Comparison of ENCODE assay signal across 24 cellular contexts in the genomic region with DNA sequence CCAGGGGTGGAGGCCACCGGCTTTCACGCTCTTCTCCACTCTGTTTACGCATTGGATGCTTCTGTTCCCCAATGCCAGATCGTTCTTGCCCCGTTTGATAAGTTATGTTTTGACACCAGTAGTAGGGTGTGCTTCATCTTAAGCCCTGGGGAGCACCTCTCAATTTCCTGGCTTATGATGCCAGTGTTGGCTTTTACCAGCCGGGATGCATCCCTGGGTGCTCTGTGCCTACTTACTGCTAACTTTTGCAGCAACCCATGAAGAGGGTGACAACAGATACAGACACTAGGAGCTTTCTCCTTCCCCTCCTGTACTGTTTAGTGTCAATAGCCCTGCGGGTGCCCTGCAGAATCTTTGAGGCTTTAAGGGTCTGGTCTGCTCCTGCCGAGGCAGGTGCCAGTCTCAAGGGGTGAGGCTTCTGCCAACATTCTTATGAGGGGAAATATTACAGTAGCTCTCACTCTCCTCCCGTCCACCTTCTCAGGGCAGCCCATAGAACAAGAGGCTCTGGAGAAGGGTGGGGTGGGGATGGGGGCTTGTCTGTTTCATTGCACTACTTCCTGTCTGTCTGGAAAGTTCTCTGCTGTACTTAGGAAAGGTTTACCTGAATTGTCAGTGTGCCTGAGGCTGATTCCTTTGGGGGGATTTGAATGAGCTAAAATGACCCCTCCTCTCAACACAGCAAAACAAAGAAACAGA. TPM values are rescaled to one million over a fixed set of nuclear protein-coding genes. Genes with fewer than 3 reads are reported as not detected.
DNase-seq lines count a peak whose midpoint lies in the region; ATAC-seq, FAIRE-seq and TF ChIP-seq lines count a peak whose summit lies in the region.
"Had no signal": no experiment of that assay in that cellular context is flagged by ENCODE, and none has a peak within 500 bp of the region (broad histone marks: within the 10 kb centered on the region; RNA-seq: fewer than 3 reads in every experiment).

No MANE protein-coding gene starts in this region.

- no peak for TF ChIP-seq CTCF in right atrium auricular region (IDR thresholded peaks at IDR 0.05)
- TF ChIP-seq CTCF in left ventricle myocardium inferior (IDR thresholded peaks at IDR 0.05; ENCODE audit: borderline replicate concordance) = no peak
- no peak for TF ChIP-seq CTCF in bronchial epithelial cell (IDR thresholded peaks at IDR 0.05; ENCODE audit: insufficient read depth, low read length, severe bottlenecking)
- TF ChIP-seq CTCF in neural progenitor cell (IDR thresholded peaks at IDR 0.05) = no peak

- H3K4me1 Mint-ChIP-seq in neural progenitor cell = peaks cover 21% of the 10 kb centered on the region
- H3K4me1 Mint-ChIP-seq: B cell had no signal

- H3K9me3 ChIP-seq in right atrium auricular region = no peaks in the 10 kb centered on the region
- H3K9me3 ChIP-seq in left ventricle myocardium inferior (replicated peaks) = no peaks in the 10 kb centered on the region
- no peaks in the 10 kb centered on the region for H3K9me3 ChIP-seq in neural progenitor cell (ENCODE audit: low read depth)

- H3F3A ChIP-seq in neural progenitor cell (ENCODE audit: low read depth) = no peaks in the 10 kb centered on the region

- H3K27me3 ChIP-seq in right atrium auricular region = no peaks in the 10 kb centered on the region
- no peaks in the 10 kb centered on the region for H3K27me3 ChIP-seq in left ventricle myocardium inferior (ENCODE audit: low read depth)
- H3K27me3 ChIP-seq in bronchial epithelial cell (ENCODE audit: control insufficient read depth, insufficient read depth, low read length) = peaks cover 5% of the 10 kb centered on the region
- no peaks in the 10 kb centered on the region for H3K27me3 ChIP-seq in neural progenitor cell

- intact Hi-C loops in left ventricle myocardium inferior (cut with micrococcal nuclease) = no loop called here

- H3K27ac Mint-ChIP-seq in neural progenitor cell = peak overlapping the region; percentile 80
- H3K27ac Mint-ChIP-seq: B cell; CD4-positive, alpha-beta T cell; HFFc6 had no signal

- peak; percentile 62 for FAIRE-seq in bronchial epithelial cell (lab: Jason Lieb, UNC)
- FAIRE-seq: G401.6, GM12891, GM19239 had no signal

- DNase-seq in right atrium auricular region (ENCODE audit: low spot score) (peak; percentile 28), left ventricle myocardium inferior (no peak), bronchial epithelial cell (ENCODE audit: low read depth) (no peak), neural progenitor cell (ENCODE audit: low spot score) (no peak), DMS79 (lab: John Stamatoyannopoulos, UW) (no peak)
- DNase-seq in stimulated activated CD4-positive, alpha-beta T cell treated with anti-CD3 and anti-CD28 coated beads, Interleukin-4, amount 100 ng/mL, for 4 hours = no peak
- DNase-seq: ACHN; Calu3; CD4-positive, alpha-beta T cell; DMS79 treated with DMSO at 0.1 percent for 48 hours; GM23248; HFFc6; KG1; NCI-H1048; NCI-H1694; NCI-H446; NCI-H748 treated with DMSO at 0.1 percent for 48 hours; PC-3 had no signal

- no peak overlapping the region for H3K27ac ChIP-seq in right atrium auricular region
- H3K27ac ChIP-seq in left ventricle myocardium inferior (replicated peaks) = no peak overlapping the region
- no peak overlapping the region for H3K27ac ChIP-seq in neural progenitor cell
- H3K27ac ChIP-seq: GM23248 had no signal

- no peak overlapping the region for H3K4me3 ChIP-seq in right atrium auricular region
- H3K4me3 ChIP-seq in left ventricle myocardium inferior = no peak overlapping the region
- H3K4me3 ChIP-seq in bronchial epithelial cell (ENCODE audit: low read depth, low read length) = no peak overlapping the region
- H3K4me3 ChIP-seq in neural progenitor cell = no peak overlapping the region
- H3K4me3 ChIP-seq: GM23248 had no signal

- H4K20me1 ChIP-seq in neural progenitor cell (ENCODE audit: low read depth) = no peaks in the 10 kb centered on the region

- no peak overlapping the region for H3K4me3 Mint-ChIP-seq in neural progenitor cell
- H3K4me3 Mint-ChIP-seq: B cell; CD4-positive, alpha-beta T cell; HFFc6 had no signal

- peaks cover 5% of the 10 kb centered on the region for H3K27me3 Mint-ChIP-seq in neural progenitor cell (ENCODE audit: insufficient read depth, low read depth)
- H3K27me3 Mint-ChIP-seq: B cell; CD4-positive, alpha-beta T cell had no signal

- no peak for ATAC-seq in GM19452 (IDR thresholded peaks at IDR 0.05; ENCODE audit: unreplicated experiment)
- ATAC-seq in GM18909 (IDR thresholded peaks at IDR 0.05; ENCODE audit: poor library complexity, unreplicated experiment) = no peak
- ATAC-seq: PC-3 had no signal

- no peaks in the 10 kb centered on the region for H3K79me2 ChIP-seq in neural progenitor cell (ENCODE audit: low read depth)

- no peaks in the 10 kb centered on the region for H3K36me3 Mint-ChIP-seq in neural progenitor cell

- no peaks in the 10 kb centered on the region for H3K9me3 Mint-ChIP-seq in neural progenitor cell
- H3K9me3 Mint-ChIP-seq: CD4-positive, alpha-beta T cell; HFFc6 had no signal

- H3K9ac ChIP-seq in neural progenitor cell = no peak overlapping the region
- H3K9ac ChIP-seq: GM23248 had no signal

- no peaks in the 10 kb centered on the region for H3K36me3 ChIP-seq in right atrium auricular region
- no peaks in the 10 kb centered on the region for H3K36me3 ChIP-seq in left ventricle myocardium inferior
- no peaks in the 10 kb centered on the region for H3K36me3 ChIP-seq in bronchial epithelial cell (ENCODE audit: control insufficient read depth, insufficient read depth, low read length)
- no peaks in the 10 kb centered on the region for H3K36me3 ChIP-seq in neural progenitor cell

- H3K4me1 ChIP-seq in right atrium auricular region (no peaks in the 10 kb centered on the region), left ventricle myocardium inferior (peaks cover 12% of the 10 kb centered on the region), neural progenitor cell (peaks cover 9% of the 10 kb centered on the region)

- H2AFZ ChIP-seq in neural progenitor cell (replicated peaks) = no peak overlapping the region
- H2AFZ ChIP-seq: GM23248 had no signal

- H3K4me2 ChIP-seq in neural progenitor cell = no peak overlapping the region

RNA-seq across cellular contexts. Expression of a gene that starts 23.3 kb away (rescaled TPM):
- total RNA-seq in right atrium auricular region (1 to 10 TPM; 2.4 to 3.2 TPM), left ventricle myocardium inferior (2.8 TPM), bronchial epithelial cell (0.79 and 1.0 TPM in 2 replicates), neural progenitor cell (ENCODE audit: low replicate concordance) (7.4 and 8.5 TPM in 2 replicates)
